Comparison of ENCODE assay signal across 8 cellular contexts in genomic region chr6:125346143-125346925, GRCh38. TPM values are rescaled to one million over a fixed set of nuclear protein-coding genes. Genes with fewer than 3 reads are reported as not detected.
A peak's percentile ranks its signal among the peaks of the same experiment; 100 is the strongest.
DNase-seq lines count a peak whose midpoint lies in the region; ATAC-seq and TF ChIP-seq lines count a peak whose summit lies in the region.

No MANE protein-coding gene starts in this region.

- no peaks in the 10 kb centered on the region for H3K9me3 ChIP-seq in DOHH2 (ENCODE audit: control insufficient read depth, insufficient read depth, low read length)
- H3K9me3 ChIP-seq in esophagus muscularis mucosa, result no peaks in the 10 kb centered on the region
- no peaks in the 10 kb centered on the region for H3K9me3 ChIP-seq in ovary

- H3K27ac ChIP-seq in DOHH2 (ENCODE audit: low read depth, low read length) (peak overlapping the region; percentile 83), esophagus muscularis mucosa (replicated peaks in 1 of 4) (peak overlapping the region in 1 of 4 donors; percentile 37), ovary (peak overlapping the region in 1 of 2 donors; percentile 10)

- DNase-seq in esophagus muscularis mucosa (ENCODE audit: extremely low spot score) (no peak), retina (no peak), NCI-H2171 (lab: John Stamatoyannopoulos, UW) (no peak), ovary (no peak), LoVo (ENCODE audit: low spot score) (no peak)

- TF ChIP-seq EP300 in esophagus muscularis mucosa (IDR thresholded peaks at IDR 0.05) (no peak), ovary (IDR thresholded peaks at IDR 0.05) (no peak)

- H3K27me3 ChIP-seq in DOHH2 (ENCODE audit: control insufficient read depth, low read length) (no peaks in the 10 kb centered on the region), esophagus muscularis mucosa (no peaks in the 10 kb centered on the region), ovary (no peaks in the 10 kb centered on the region)

- no peaks in the 10 kb centered on the region for H3K79me2 ChIP-seq in DOHH2 (ENCODE audit: control insufficient read depth, low read length)

- ATAC-seq in GM21367 (IDR thresholded peaks at IDR 0.05; ENCODE audit: unreplicated experiment), result peak; percentile 44
- peak; percentile 41 for ATAC-seq in HG03520 (IDR thresholded peaks at IDR 0.05; ENCODE audit: unreplicated experiment)

- intact Hi-C loops in esophagus muscularis mucosa (cut with DNase I), result no loop called here
- intact Hi-C loops in ovary (cut with DNase I), result no loop called here

- no peak for TF ChIP-seq POLR2A in esophagus muscularis mucosa (IDR thresholded peaks at IDR 0.05; ENCODE audit: low read depth)
- TF ChIP-seq POLR2A in ovary (IDR thresholded peaks at IDR 0.05), result no peak

- H3F3A ChIP-seq in DOHH2 (ENCODE audit: control insufficient read depth, insufficient read depth), result peaks cover 3% of the 10 kb centered on the region

- H4K20me1 ChIP-seq in DOHH2 (ENCODE audit: control insufficient read depth, insufficient read depth, low read depth, low read length), result no peaks in the 10 kb centered on the region

- peaks cover 26% of the 10 kb centered on the region for H3K4me1 ChIP-seq in DOHH2 (ENCODE audit: control insufficient read depth, low read length)
- H3K4me1 ChIP-seq in esophagus muscularis mucosa, result no peaks in the 10 kb centered on the region
- H3K4me1 ChIP-seq in ovary (ENCODE audit: insufficient read depth), result peaks cover 3% of the 10 kb centered on the region

- peak overlapping the region; percentile 99 for H3K4me2 ChIP-seq in DOHH2 (ENCODE audit: low read length)

- WGBS in esophagus muscularis mucosa, result 47% methylated on average over 13 of the region's 13 CpGs
- WGBS in ovary, 3 donors, result 21 to 39% (median 31%) methylated on average over 13 of the region's 13 CpGs

- H3K4me3 ChIP-seq in DOHH2 (ENCODE audit: low read length) (peak overlapping the region; percentile 80), esophagus muscularis mucosa (peak overlapping the region in 3 of 4 donors; percentile 7 to 12 (median 11)), ovary (no peak overlapping the region)

- TF ChIP-seq CTCF in DOHH2 (IDR thresholded peaks at IDR 0.05; ENCODE audit: low read depth, low read length, poor library complexity, severe bottlenecking) (no peak), esophagus muscularis mucosa (IDR thresholded peaks at IDR 0.05) (no peak), ovary (IDR thresholded peaks at IDR 0.05) (no peak)

- H3K9me2 ChIP-seq in DOHH2 (replicated peaks; ENCODE audit: control insufficient read depth, low read length), result no peaks in the 10 kb centered on the region

- H3K36me3 ChIP-seq in DOHH2 (ENCODE audit: control insufficient read depth, low read length), result no peaks in the 10 kb centered on the region
- no peaks in the 10 kb centered on the region for H3K36me3 ChIP-seq in esophagus muscularis mucosa
- H3K36me3 ChIP-seq in ovary, result no peaks in the 10 kb centered on the region

RNA-seq across cellular contexts. Expression of gene HDDC2, which starts 44.6 kb away (rescaled TPM):
- total RNA-seq in esophagus muscularis mucosa (10 to 100 TPM; 29.6 to 47.7 (median 38.4) TPM), ovary (10 to 100 TPM; 31.4 to 75.5 (median 54.4) TPM)
- 10 to 100 TPM; 67.3 to 80.6 TPM for polyA plus RNA-seq in ovary
